Comparison of ENCODE assay signal across 1 cellular context in the genomic region with DNA sequence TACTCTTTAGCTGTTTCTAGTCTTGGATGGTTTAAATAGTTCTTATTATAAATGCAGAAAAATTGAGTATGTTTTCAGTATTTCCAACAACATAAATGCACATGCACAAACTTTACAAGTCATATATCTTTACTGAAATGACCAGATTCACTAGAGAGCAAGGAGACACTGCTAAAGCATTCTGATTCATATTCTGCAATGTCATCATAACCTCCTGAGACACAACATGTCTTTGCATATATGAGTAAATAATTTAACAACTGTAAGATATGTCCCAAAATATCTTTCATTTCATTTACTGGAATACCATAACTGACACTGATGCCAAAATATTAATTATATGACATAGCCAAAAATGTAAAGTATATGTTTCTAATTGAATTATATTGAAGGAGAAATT.
A peak's percentile ranks its signal among the peaks of the same experiment; 100 is the strongest.
TF ChIP-seq lines count a peak whose summit lies in the region.

No MANE protein-coding gene starts in this region.

TF ChIP-seq in K562, 482 proteins besides CTCF, POLR2A, EP300 and RAD21 (continued from another document):
- TF ChIP-seq HMG20A (CRISPR knock-in tag; conservative IDR thresholded peaks at IDR 0.05) (no peak), CBFA2T2 (conservative IDR thresholded peaks at IDR 0.05) (no peak), SLC30A9 (CRISPR knock-in tag; IDR thresholded peaks at IDR 0.05) (no peak), ZC3H11A (IDR thresholded peaks at IDR 0.05; ENCODE audit: low read depth, low read length) (no peak), ATF1 (CRISPR knock-in tag; IDR thresholded peaks at IDR 0.05) (no peak), ATF1 (tag; IDR thresholded peaks at IDR 0.05) (no peak), ZNF263 (CRISPR knock-in tag; IDR thresholded peaks at IDR 0.05; ENCODE audit: borderline replicate concordance) (no peak), MAFK (IDR thresholded peaks at IDR 0.05; ENCODE audit: low read length) (peak; percentile 77), CBFB (CRISPR knock-in tag; IDR thresholded peaks at IDR 0.05) (no peak)
- TF ChIP-seq, protein P1, sequence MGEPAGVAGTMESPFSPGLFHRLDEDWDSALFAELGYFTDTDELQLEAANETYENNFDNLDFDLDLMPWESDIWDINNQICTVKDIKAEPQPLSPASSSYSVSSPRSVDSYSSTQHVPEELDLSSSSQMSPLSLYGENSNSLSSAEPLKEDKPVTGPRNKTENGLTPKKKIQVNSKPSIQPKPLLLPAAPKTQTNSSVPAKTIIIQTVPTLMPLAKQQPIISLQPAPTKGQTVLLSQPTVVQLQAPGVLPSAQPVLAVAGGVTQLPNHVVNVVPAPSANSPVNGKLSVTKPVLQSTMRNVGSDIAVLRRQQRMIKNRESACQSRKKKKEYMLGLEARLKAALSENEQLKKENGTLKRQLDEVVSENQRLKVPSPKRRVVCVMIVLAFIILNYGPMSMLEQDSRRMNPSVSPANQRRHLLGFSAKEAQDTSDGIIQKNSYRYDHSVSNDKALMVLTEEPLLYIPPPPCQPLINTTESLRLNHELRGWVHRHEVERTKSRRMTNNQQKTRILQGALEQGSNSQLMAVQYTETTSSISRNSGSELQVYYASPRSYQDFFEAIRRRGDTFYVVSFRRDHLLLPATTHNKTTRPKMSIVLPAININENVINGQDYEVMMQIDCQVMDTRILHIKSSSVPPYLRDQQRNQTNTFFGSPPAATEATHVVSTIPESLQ (CRISPR knock-in tag; IDR thresholded peaks at IDR 0.05) = no peak
- TF ChIP-seq, protein P2, sequence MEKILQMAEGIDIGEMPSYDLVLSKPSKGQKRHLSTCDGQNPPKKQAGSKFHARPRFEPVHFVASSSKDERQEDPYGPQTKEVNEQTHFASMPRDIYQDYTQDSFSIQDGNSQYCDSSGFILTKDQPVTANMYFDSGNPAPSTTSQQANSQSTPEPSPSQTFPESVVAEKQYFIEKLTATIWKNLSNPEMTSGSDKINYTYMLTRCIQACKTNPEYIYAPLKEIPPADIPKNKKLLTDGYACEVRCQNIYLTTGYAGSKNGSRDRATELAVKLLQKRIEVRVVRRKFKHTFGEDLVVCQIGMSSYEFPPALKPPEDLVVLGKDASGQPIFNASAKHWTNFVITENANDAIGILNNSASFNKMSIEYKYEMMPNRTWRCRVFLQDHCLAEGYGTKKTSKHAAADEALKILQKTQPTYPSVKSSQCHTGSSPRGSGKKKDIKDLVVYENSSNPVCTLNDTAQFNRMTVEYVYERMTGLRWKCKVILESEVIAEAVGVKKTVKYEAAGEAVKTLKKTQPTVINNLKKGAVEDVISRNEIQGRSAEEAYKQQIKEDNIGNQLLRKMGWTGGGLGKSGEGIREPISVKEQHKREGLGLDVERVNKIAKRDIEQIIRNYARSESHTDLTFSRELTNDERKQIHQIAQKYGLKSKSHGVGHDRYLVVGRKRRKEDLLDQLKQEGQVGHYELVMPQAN (IDR thresholded peaks at IDR 0.05; ENCODE audit: borderline replicate concordance) = no peak
